Comparison of ENCODE assay signal across 11 cellular contexts in genomic region chr13:99464441-99464949, GRCh38. TPM values are rescaled to one million over a fixed set of nuclear protein-coding genes. Genes with fewer than 3 reads are reported as not detected.
A peak's percentile ranks its signal among the peaks of the same experiment; 100 is the strongest.
DNase-seq lines count a peak whose midpoint lies in the region; ATAC-seq, FAIRE-seq and TF ChIP-seq lines count a peak whose summit lies in the region.
"Had no signal": no experiment of that assay in that cellular context is flagged by ENCODE, and none has a peak within 500 bp of the region (broad histone marks: within the 10 kb centered on the region; RNA-seq: fewer than 3 reads in every experiment).

No MANE protein-coding gene starts in this region.

- H3K9me3 ChIP-seq in CD4-positive, CD25-positive, alpha-beta regulatory T cell (ENCODE audit: control insufficient read depth in 2 of 2, low read length in 2 of 2): no peaks in the 10 kb centered on the region
- H3K9me3 ChIP-seq in GM23248 (ENCODE audit: low read depth): no peaks in the 10 kb centered on the region
- H3K9me3 ChIP-seq in astrocyte (ENCODE audit: insufficient read depth, low read depth, low read length): no peaks in the 10 kb centered on the region
- H3K9me3 ChIP-seq in breast epithelium: no peaks in the 10 kb centered on the region

- H3K4me2 ChIP-seq in GM23248 (ENCODE audit: unreplicated experiment) (peak overlapping the region; percentile 59), astrocyte (ENCODE audit: low read length) (no peak overlapping the region)

- H3K4me3 ChIP-seq in CD4-positive, CD25-positive, alpha-beta regulatory T cell (ENCODE audit: low read depth, low read length): peak overlapping the region; percentile 77
- H3K4me3 ChIP-seq in GM23248 (peak overlapping the region; percentile 37), astrocyte (ENCODE audit: insufficient read depth, low read depth, low read length) (no peak overlapping the region), breast epithelium (no peak overlapping the region)

- ATAC-seq in CD4-positive, CD25-positive, alpha-beta regulatory T cell (ENCODE audit: low read depth in 2 of 2): peak; percentile 87 to 89
- ATAC-seq in naive thymus-derived CD8-positive, alpha-beta T cell: peak; percentile 63 to 67

- peak overlapping the region; percentile 76 for H2AFZ ChIP-seq in GM23248
- H2AFZ ChIP-seq in astrocyte (ENCODE audit: low read depth, low read length): peak overlapping the region; percentile 23

- peaks cover 19% of the 10 kb centered on the region for H3K4me1 ChIP-seq in CD4-positive, CD25-positive, alpha-beta regulatory T cell (ENCODE audit: control insufficient read depth, insufficient read depth, low read length, poor library complexity, severe bottlenecking)
- H3K4me1 ChIP-seq in GM23248 (ENCODE audit: insufficient read depth): peaks cover 13% of the 10 kb centered on the region
- peaks cover 3% of the 10 kb centered on the region for H3K4me1 ChIP-seq in astrocyte (ENCODE audit: insufficient read depth, low read length)
- H3K4me1 ChIP-seq in breast epithelium: no peaks in the 10 kb centered on the region

- no peaks in the 10 kb centered on the region for H3K9me3 Mint-ChIP-seq in CD4-positive, CD25-positive, alpha-beta regulatory T cell
- H3K9me3 Mint-ChIP-seq in astrocyte (ENCODE audit: unreplicated experiment): peaks cover 2% of the 10 kb centered on the region
- peaks cover 0 to 3% (median 0%) of the 10 kb centered on the region in 9 donors for H3K9me3 Mint-ChIP-seq in naive thymus-derived CD8-positive, alpha-beta T cell

- TF ChIP-seq CTCF in astrocyte (IDR thresholded peaks at IDR 0.05; ENCODE audit: insufficient read depth, low read depth, low read length) (no peak), breast epithelium (IDR thresholded peaks at IDR 0.05) (no peak)

- peaks cover 11% of the 10 kb centered on the region for H3K36me3 Mint-ChIP-seq in CD4-positive, CD25-positive, alpha-beta regulatory T cell
- no peaks in the 10 kb centered on the region for H3K36me3 Mint-ChIP-seq in astrocyte (ENCODE audit: low read depth, unreplicated experiment)
- peaks cover 0 to 5% (median 0%) of the 10 kb centered on the region in 3 donors for H3K36me3 Mint-ChIP-seq in naive thymus-derived CD8-positive, alpha-beta T cell

- no peaks in the 10 kb centered on the region for H3K9me2 ChIP-seq in GM23248 (ENCODE audit: insufficient read depth)

- no peaks in the 10 kb centered on the region for H3K27me3 ChIP-seq in CD4-positive, CD25-positive, alpha-beta regulatory T cell (ENCODE audit: control insufficient read depth, insufficient read depth, low read length)
- H3K27me3 ChIP-seq in GM23248 (replicated peaks; ENCODE audit: insufficient read depth): no peaks in the 10 kb centered on the region
- peaks cover 2% of the 10 kb centered on the region for H3K27me3 ChIP-seq in astrocyte (ENCODE audit: insufficient read depth, low read length)
- H3K27me3 ChIP-seq in breast epithelium: no peaks in the 10 kb centered on the region

- no peaks in the 10 kb centered on the region for H3K27me3 Mint-ChIP-seq in CD4-positive, CD25-positive, alpha-beta regulatory T cell
- no peaks in the 10 kb centered on the region for H3K27me3 Mint-ChIP-seq in astrocyte (ENCODE audit: low read depth, unreplicated experiment)
- H3K27me3 Mint-ChIP-seq in naive thymus-derived CD8-positive, alpha-beta T cell: peaks cover 0 to 13% (median 7%) of the 10 kb centered on the region in 5 donors

- no peaks in the 10 kb centered on the region for H4K20me1 ChIP-seq in GM23248 (ENCODE audit: insufficient read depth)
- no peaks in the 10 kb centered on the region for H4K20me1 ChIP-seq in astrocyte (ENCODE audit: insufficient read depth, low read length)

- intact Hi-C loops in breast epithelium (cut with DNase I; ENCODE audit: low total_unique reads): no loop called here

- H3K79me2 ChIP-seq in GM23248 (ENCODE audit: insufficient read depth) (no peaks in the 10 kb centered on the region), astrocyte (ENCODE audit: insufficient read depth, low read length) (no peaks in the 10 kb centered on the region)

- H3K4me1 Mint-ChIP-seq in CD4-positive, CD25-positive, alpha-beta regulatory T cell: peaks cover 6 to 36% (median 24%) of the 10 kb centered on the region in 4 donors
- peaks cover 3% of the 10 kb centered on the region for H3K4me1 Mint-ChIP-seq in astrocyte (ENCODE audit: low read depth, unreplicated experiment)
- peaks cover 15 to 42% (median 29%) of the 10 kb centered on the region in 4 donors for H3K4me1 Mint-ChIP-seq in naive thymus-derived CD8-positive, alpha-beta T cell

- no peaks in the 10 kb centered on the region for H3K36me3 ChIP-seq in CD4-positive, CD25-positive, alpha-beta regulatory T cell (ENCODE audit: control insufficient read depth, insufficient read depth, low read length)
- H3K36me3 ChIP-seq in GM23248 (ENCODE audit: low read depth): no peaks in the 10 kb centered on the region
- H3K36me3 ChIP-seq in astrocyte (ENCODE audit: insufficient read depth, low read length): no peaks in the 10 kb centered on the region
- H3K36me3 ChIP-seq in breast epithelium: no peaks in the 10 kb centered on the region

- H3K9ac ChIP-seq in GM23248 (no peak overlapping the region), astrocyte (ENCODE audit: low read length) (no peak overlapping the region)

- POLR2A ChIA-PET in naive thymus-derived CD8-positive, alpha-beta T cell (lab: Charles Lee): interaction anchor here (2.6 kb wide), 1 partner anchor 36 kb away, joined by 9 read pairs; the partner anchor contains the start of gene TM9SF2

- peak overlapping the region; percentile 40 to 80 (median 69) for H3K4me3 Mint-ChIP-seq in CD4-positive, CD25-positive, alpha-beta regulatory T cell
- H3K4me3 Mint-ChIP-seq in astrocyte (ENCODE audit: unreplicated experiment): no peak overlapping the region
- peak overlapping the region; percentile 10 to 74 (median 63) for H3K4me3 Mint-ChIP-seq in naive thymus-derived CD8-positive, alpha-beta T cell
- H3K4me3 Mint-ChIP-seq: neural crest cell had no signal

- peak overlapping the region; percentile 80 for H3K27ac ChIP-seq in CD4-positive, CD25-positive, alpha-beta regulatory T cell (ENCODE audit: insufficient read depth, low read length, poor library complexity, severe bottlenecking)
- H3K27ac ChIP-seq in GM23248 (peak overlapping the region; percentile 16; the same call in 1 of the 2 replicates), astrocyte (ENCODE audit: low read depth, low read length) (no peak overlapping the region), breast epithelium (peak overlapping the region in 1 of 2 donors; percentile 33)

- peak overlapping the region; percentile 96 to 98 (median 97) for H3K27ac Mint-ChIP-seq in CD4-positive, CD25-positive, alpha-beta regulatory T cell
- H3K27ac Mint-ChIP-seq in astrocyte (ENCODE audit: unreplicated experiment): no peak overlapping the region
- H3K27ac Mint-ChIP-seq in naive thymus-derived CD8-positive, alpha-beta T cell: peak overlapping the region; percentile 91 to 97 (median 96)

- no peak for TF ChIP-seq POLR2A in breast epithelium (IDR thresholded peaks at IDR 0.05)

- in situ Hi-C loops in GM23248 (cut with MboI): no loop called here

- peak in 2 of 3 donors; percentile 44 to 78 for DNase-seq in CD4-positive, CD25-positive, alpha-beta regulatory T cell
- peak; percentile 60 for DNase-seq in GM23248
- DNase-seq in astrocyte (ENCODE audit: low read depth): no peak
- peak in 3 of 10 donors; percentile 20 to 44 (median 31) for DNase-seq in naive thymus-derived CD8-positive, alpha-beta T cell
- DNase-seq in cerebellar nuclear complex (lab: John Stamatoyannopoulos, UW): no peak
- no peak for DNase-seq in 8988T
- no peak for DNase-seq in breast epithelium (ENCODE audit: low spot score in 2 of 2)
- DNase-seq: activated CD4-positive, CD25-positive, alpha-beta regulatory T cell; caudate nucleus; hippocampal formation had no signal

- 7 to 9% methylated on average over 9 of the region's 9 CpGs for WGBS in GM23248 (ENCODE audit: low coverage in 1 of 2, low lambda C conversion rate in 2 of 2, missing lambda C conversion rate in 2 of 2), 2 experiments

- no peak for FAIRE-seq in astrocyte (lab: Jason Lieb, UNC)

- H3F3A ChIP-seq in GM23248 (ENCODE audit: insufficient read depth): peaks cover 15% of the 10 kb centered on the region

RNA-seq across cellular contexts. Expression of gene TM9SF2, which starts 36.8 kb away (rescaled TPM):
- 53.7 TPM for total RNA-seq in CD4-positive, CD25-positive, alpha-beta regulatory T cell
- 100 to 1,000 TPM in 3 of 4 donors, 10 to 100 TPM in 1; 98.7 to 124 (median 113) TPM for polyA plus RNA-seq in CD4-positive, CD25-positive, alpha-beta regulatory T cell
- 168 and 189 TPM in 2 replicates for total RNA-seq in GM23248 (2014; rRNA removed; shearing (Covaris generic))
- 156 and 162 TPM in 2 replicates for polyA plus RNA-seq in GM23248 (2016; fragmentation: Nextera tagmentation; extraction: Ambion mirVana)
- total RNA-seq in astrocyte (118 and 132 TPM in 2 replicates), breast epithelium (100 to 1,000 TPM in 2 of 3 donors, 10 to 100 TPM in 1; 95.1 to 155 (median 107) TPM)
- 10 to 100 TPM; 45.5 to 50.5 TPM for total RNA-seq in naive thymus-derived CD8-positive, alpha-beta T cell
- 10 to 100 TPM; 41.5 to 57.4 (median 50.2) TPM for polyA plus RNA-seq in naive thymus-derived CD8-positive, alpha-beta T cell

Comparison
In these comparisons a context has a peak if more than half of its experiments do, and no peak if none do; other contexts are left out.
1. DNase-seq: peak in CD4-positive, CD25-positive, alpha-beta regulatory T cell (2 of 3) and GM23248 (single experiment); none in astrocyte (single experiment), cerebellar nuclear complex (0 of 2), 8988T (single experiment) and breast epithelium (0 of 2).
2. H3K4me3 ChIP-seq: peak in CD4-positive, CD25-positive, alpha-beta regulatory T cell (single experiment) and GM23248 (single experiment); none in astrocyte (single experiment) and breast epithelium (0 of 3).